13 cellular contexts compared by ENCODE assay signal in genomic region chr21:41459884-41460534, GRCh38. TPM values are rescaled to one million over a fixed set of nuclear protein-coding genes. Genes with fewer than 3 reads are reported as not detected.
A peak's percentile ranks its signal among the peaks of the same experiment; 100 is the strongest.
DNase-seq lines count a peak whose midpoint lies in the region; ATAC-seq and TF ChIP-seq lines count a peak whose summit lies in the region.
"Had no signal": no experiment of that assay in that cellular context is flagged by ENCODE, and none has a peak within 500 bp of the region (broad histone marks: within the 10 kb centered on the region; RNA-seq: fewer than 3 reads in every experiment).

No MANE protein-coding gene starts in this region.

- intact Hi-C loops in mammary epithelial cell (cut with micrococcal nuclease): loop anchor here (1.0 to 2.0 kb wide), 4 partner anchors 91 to 338 kb away; partner anchors contain the start of gene BACE2
- intact Hi-C loops in MCF 10A (cut with micrococcal nuclease): loop anchor here (1.0 to 5.0 kb wide), 3 partner anchors 177 to 357 kb away; no protein-coding TSS in a partner anchor
- intact Hi-C loops in left lung (cut with DNase I): loop anchor here in 1 of 2 donors (5.0 kb wide), 1 partner anchor 178 kb away; no protein-coding TSS in a partner anchor

- H3K9me3 Mint-ChIP-seq in MCF 10A (ENCODE audit: unreplicated experiment): peaks cover 7% of the 10 kb centered on the region
- peaks cover 4 to 5% of the 10 kb centered on the region in 2 donors for H3K9me3 Mint-ChIP-seq in stimulated activated naive B cell treated with anti-CD40 and anti-IgM and Interleukin-4, amounts not matched to agents 10 μg/mL and 1 μg/mL and 100 μg/mL, for 72 hours

- BruUV-seq in mammary epithelial cell (replicated peaks; lab: Mats Ljungman, UMichigan) (TSS peak; percentile 43), MCF 10A (replicated peaks; lab: Mats Ljungman, UMichigan) (no TSS peak)

- CTCF ChIA-PET in mammary epithelial cell (lab: Charles Lee; ENCODE audit: low non-redundant PET) (interaction anchor here (0.7 to 1.2 kb wide), 3 partner anchors 81 to 178 kb away, joined by 3 to 8 read pairs (median 4); no protein-coding TSS in a partner anchor), MCF 10A (lab: Yijun Ruan, JAX) (interaction anchor here (0.5 to 4.7 kb wide), 16 partner anchors 10 to 1277 kb away, joined by 3 to 52 read pairs (median 4); no protein-coding TSS in a partner anchor)

- no peaks in the 10 kb centered on the region for H3K36me3 ChIP-seq in mammary epithelial cell (ENCODE audit: insufficient read depth, low read length)
- peaks cover 0 to 49% of the 10 kb centered on the region in 2 donors for H3K36me3 ChIP-seq in left lung

- no peak overlapping the region for H3K4me3 ChIP-seq in mammary epithelial cell (replicated peaks in 1 of 3; ENCODE audit: insufficient read depth in 1 of 3, low read depth in 2 of 3, low read length in 3 of 3)
- H3K4me3 ChIP-seq in left lung: no peak overlapping the region
- H3K4me3 ChIP-seq: right lobe of liver had no signal

- H3K79me2 ChIP-seq in mammary epithelial cell (ENCODE audit: insufficient read depth, low read length): no peaks in the 10 kb centered on the region

- no peaks in the 10 kb centered on the region for H4K20me1 ChIP-seq in mammary epithelial cell (ENCODE audit: insufficient read depth, low read length)

- H3K4me3 Mint-ChIP-seq in MCF 10A (ENCODE audit: unreplicated experiment): no peak overlapping the region
- H3K4me3 Mint-ChIP-seq in stimulated activated naive B cell treated with anti-CD40 and anti-IgM and Interleukin-4, amounts not matched to agents 10 μg/mL and 1 μg/mL and 100 μg/mL, for 72 hours: no peak overlapping the region
- H3K4me3 Mint-ChIP-seq: activated naive CD8-positive, alpha-beta T cell; nephron progenitor cell had no signal

- no peak for TF ChIP-seq CTCF in mammary epithelial cell (conservative IDR thresholded peaks at IDR 0.05 in 1 of 2, IDR thresholded peaks at IDR 0.05 in 1 of 2; ENCODE audit: extremely low read depth in 1 of 2, insufficient read depth in 1 of 2, low read depth in 1 of 2, low read length in 2 of 2)
- TF ChIP-seq CTCF in MCF 10A (IDR thresholded peaks at IDR 0.05; ENCODE audit: unreplicated experiment): no peak
- TF ChIP-seq CTCF in VCaP (conservative IDR thresholded peaks at IDR 0.05): no peak
- TF ChIP-seq CTCF in left lung (IDR thresholded peaks at IDR 0.05): no peak

- peak; percentile 16 for ATAC-seq in GM19023 (IDR thresholded peaks at IDR 0.05; ENCODE audit: unreplicated experiment)
- ATAC-seq in stimulated activated naive B cell treated with anti-CD40 and anti-IgM and Interleukin-4, amounts not matched to agents 10 μg/mL and 1 μg/mL and 100 μg/mL, for 72 hours (replicated peaks): no peak
- ATAC-seq in left lung: no peak

- POLR2A ChIA-PET in MCF 10A (lab: Yijun Ruan, JAX): no interaction called here

- peaks cover 5% of the 10 kb centered on the region for H3K36me3 Mint-ChIP-seq in MCF 10A (ENCODE audit: insufficient read depth, unreplicated experiment)
- H3K36me3 Mint-ChIP-seq in stimulated activated naive B cell treated with anti-CD40 and anti-IgM and Interleukin-4, amounts not matched to agents 10 μg/mL and 1 μg/mL and 100 μg/mL, for 72 hours: peaks cover 22 to 43% of the 10 kb centered on the region in 2 donors

- H3K27ac ChIP-seq in mammary epithelial cell (ENCODE audit: insufficient read depth, low read depth, low read length) (no peak overlapping the region), VCaP (peak overlapping the region; percentile 21), left lung (no peak overlapping the region)
- H3K27ac ChIP-seq: foreskin keratinocyte, right lobe of liver had no signal

- H3K4me2 ChIP-seq in mammary epithelial cell (ENCODE audit: insufficient read depth, low read depth, low read length): no peak overlapping the region

- H3K27me3 ChIP-seq in mammary epithelial cell (ENCODE audit: insufficient read depth, low read length) (no peaks in the 10 kb centered on the region), left lung (no peaks in the 10 kb centered on the region)
- H3K27me3 ChIP-seq: foreskin keratinocyte, right lobe of liver had no signal

- DNase-seq in mammary epithelial cell (no peak), MCF 10A (ENCODE audit: unreplicated experiment) (no peak), left lung (no peak), NK-92 (lab: John Stamatoyannopoulos, UW; ENCODE audit: unreplicated experiment) (no peak)
- no peak for DNase-seq in stimulated activated naive B cell treated with anti-CD40 and anti-IgM and Interleukin-4, amounts not matched to agents 10 μg/mL and 1 μg/mL and 100 μg/mL, for 72 hours
- DNase-seq in NK-92 treated with Interleukin-12 subunit alpha and Interleukin-12 subunit beta, amount 100 ng/mL, for 24 hours (lab: John Stamatoyannopoulos, UW): no peak
- DNase-seq: T1000 had no signal

- dilution Hi-C loops in mammary epithelial cell (cut with HindIII; ENCODE audit: low sequenced_read_pairs): no loop called here

- no peak overlapping the region for H3K27ac Mint-ChIP-seq in MCF 10A (ENCODE audit: low read depth, unreplicated experiment)
- peak overlapping the region; percentile 57 for H3K27ac Mint-ChIP-seq in stimulated activated naive B cell treated with anti-CD40 and anti-IgM and Interleukin-4, amounts not matched to agents 10 μg/mL and 1 μg/mL and 100 μg/mL, for 72 hours
- H3K27ac Mint-ChIP-seq: nephron progenitor cell had no signal

- in situ Hi-C loops in mammary epithelial cell (cut with MboI; ENCODE audit: low sequenced_read_pairs in 2 of 2): loop anchor here (10.0 kb wide), 1 partner anchor 175 kb away; no protein-coding TSS in a partner anchor

- H3K27me3 Mint-ChIP-seq in MCF 10A (ENCODE audit: insufficient read depth, unreplicated experiment): no peaks in the 10 kb centered on the region
- H3K27me3 Mint-ChIP-seq in stimulated activated naive B cell treated with anti-CD40 and anti-IgM and Interleukin-4, amounts not matched to agents 10 μg/mL and 1 μg/mL and 100 μg/mL, for 72 hours: no peaks in the 10 kb centered on the region
- H3K27me3 Mint-ChIP-seq: activated naive CD8-positive, alpha-beta T cell had no signal

- no peaks in the 10 kb centered on the region for H3K4me1 Mint-ChIP-seq in MCF 10A (ENCODE audit: insufficient read depth, unreplicated experiment)
- peaks cover 22 to 24% of the 10 kb centered on the region in 2 donors for H3K4me1 Mint-ChIP-seq in stimulated activated naive B cell treated with anti-CD40 and anti-IgM and Interleukin-4, amounts not matched to agents 10 μg/mL and 1 μg/mL and 100 μg/mL, for 72 hours

- H3K9me3 ChIP-seq in mammary epithelial cell (replicated peaks; ENCODE audit: insufficient read depth, low read length) (no peaks in the 10 kb centered on the region), left lung (no peaks in the 10 kb centered on the region)
- H3K9me3 ChIP-seq: right lobe of liver had no signal

- no peak overlapping the region for H3K9ac ChIP-seq in mammary epithelial cell (ENCODE audit: insufficient read depth, low read length)

- no peak overlapping the region for H2AFZ ChIP-seq in mammary epithelial cell (ENCODE audit: low read depth, low read length)

- 72% methylated on average over 7 of the region's 9 CpGs for WGBS in mammary epithelial cell (ENCODE audit: low coverage, missing lambda C conversion rate)

- no peaks in the 10 kb centered on the region for H3K4me1 ChIP-seq in mammary epithelial cell (ENCODE audit: insufficient read depth, low read length)
- H3K4me1 ChIP-seq in left lung: no peaks in the 10 kb centered on the region
- H3K4me1 ChIP-seq: right lobe of liver had no signal

RNA-seq across cellular contexts. Expression of gene MX1, which starts 34.0 kb away (rescaled TPM):
- 10 to 100 TPM in 1 of 2 donors, 1 to 10 TPM in 1; 5.3 to 10.8 TPM for total RNA-seq in mammary epithelial cell
- polyA plus RNA-seq in mammary epithelial cell: 1.1 TPM
- 4.4 TPM for polyA minus RNA-seq in mammary epithelial cell
- 1.8 and 2.4 TPM in 2 replicates for total RNA-seq in MCF 10A (2022)
- total RNA-seq in left lung: 10 to 100 TPM; 59.8 to 66.3 TPM

RNA-seq across cellular contexts. Expression of gene TMPRSS2, which starts 47.9 kb away (rescaled TPM):
- under 1 TPM in 1 of 2 donors, not detected in 1; 0.83 TPM for total RNA-seq in mammary epithelial cell
- polyA plus RNA-seq in mammary epithelial cell: not detected
- polyA minus RNA-seq in mammary epithelial cell: not detected
- not detected in 2 replicates for total RNA-seq in MCF 10A (2022)
- total RNA-seq in left lung: 100 to 1,000 TPM in 1 of 2 donors, 10 to 100 TPM in 1; 56.8 to 137 TPM
- total RNA-seq: foreskin keratinocyte had no signal
- polyA plus RNA-seq: foreskin keratinocyte had no signal

Comparison
In these comparisons a context has a peak if more than half of its experiments do, and no peak if none do; other contexts are left out.
1. RNA of gene MX1, which starts 34.0 kb away (total RNA-seq): 59.8 to 66.3 TPM in left lung; 5.3 to 10.8 TPM in mammary epithelial cell and 1.8 to 2.4 TPM in MCF 10A; every median in the first group is over 4 times any median in the second.
2. RNA of gene TMPRSS2, which starts 47.9 kb away (total RNA-seq): 56.8 to 137 TPM in left lung; 0.83 TPM in mammary epithelial cell and not detected in MCF 10A; every median in the first group is over 10 times any median in the second.